10 cellular contexts compared by ENCODE assay signal in the genomic region with DNA sequence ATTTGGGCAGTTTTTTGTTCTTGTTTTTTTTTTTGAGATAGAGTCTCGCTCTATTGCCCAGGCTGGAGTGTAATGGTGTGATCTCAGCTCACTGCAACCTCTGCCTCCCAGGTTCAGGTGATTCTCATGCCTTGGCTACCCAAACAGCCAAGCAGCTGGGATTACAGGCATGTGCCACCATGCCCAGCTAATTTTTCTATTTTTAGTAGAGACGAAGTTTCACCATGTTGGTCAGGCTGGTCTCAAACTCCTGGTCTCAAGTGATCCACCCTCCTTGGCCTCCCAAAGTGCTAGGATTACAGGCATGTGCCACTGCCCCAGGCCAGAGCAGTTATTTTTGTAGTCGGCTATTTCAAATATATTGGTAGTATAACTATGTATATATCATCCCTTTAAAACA. TPM values are rescaled to one million over a fixed set of nuclear protein-coding genes. Genes with fewer than 3 reads are reported as not detected.
DNase-seq lines count a peak whose midpoint lies in the region; ATAC-seq and TF ChIP-seq lines count a peak whose summit lies in the region.
"Not testable (repeated sequence)": the region's sequence is repeated elsewhere in the genome, so short reads cannot be mapped to it uniquely, and the experiment has no call there.
"Had no signal": no experiment of that assay in that cellular context is flagged by ENCODE, and none has a peak within 500 bp of the region (broad histone marks: within the 10 kb centered on the region; RNA-seq: fewer than 3 reads in every experiment).

No MANE protein-coding gene starts in this region.

- H3K4me3 ChIP-seq in neutrophil (ENCODE audit: low read depth in 1 of 2, low read length in 1 of 2); gastrocnemius medialis: not testable (repeated sequence)

- peaks cover 16 to 23% of the 10 kb centered on the region in 2 experiments for H3K4me1 ChIP-seq in neutrophil (ENCODE audit: control insufficient read depth in 1 of 2, insufficient read depth in 1 of 2, low read depth in 1 of 2, low read length in 1 of 2)
- not testable (repeated sequence) for H3K4me1 ChIP-seq in gastrocnemius medialis

- not testable (repeated sequence) for H3K27me3 Mint-ChIP-seq in CD14-positive monocyte (ENCODE audit: low read depth in 3 of 3); activated T-cell treated with anti-CD3 and anti-CD28 coated beads, Interleukin-2, amount 50 U/mL, for 24 hours; dendritic cell treated with granulocyte-macrophage colony-stimulating factor and Interleukin-4, amounts not matched to agents 40 ng/mL and 50 ng/mL, for 4 days

- H3K36me3 ChIP-seq in neutrophil (peaks cover 29% of the 10 kb centered on the region), gastrocnemius medialis (peaks cover 0 to 75% of the 10 kb centered on the region in 2 donors)

- in situ Hi-C loops in gastrocnemius medialis (cut with MboI; ENCODE audit: low sequenced_read_pairs in 4 of 4), result not testable (repeated sequence)

- TF ChIP-seq CTCF in CD14-positive monocyte (IDR thresholded peaks at IDR 0.05); neutrophil (IDR thresholded peaks at IDR 0.05); gastrocnemius medialis (IDR thresholded peaks at IDR 0.05 in 4 of 5, conservative IDR thresholded peaks at IDR 0.05 in 1 of 5): not testable (repeated sequence)

- H3K27ac ChIP-seq in neutrophil (peak overlapping the region; percentile 81), gastrocnemius medialis (peak overlapping the region; percentile 67 to 81 (median 75))

- TF ChIP-seq POLR2A in gastrocnemius medialis (IDR thresholded peaks at IDR 0.05), result peak in 1 of 2 donors; percentile 14

- intact Hi-C loops in CD14-positive monocyte (cut with micrococcal nuclease); gastrocnemius medialis (cut with DNase I; ENCODE audit: low total_unique reads): not testable (repeated sequence)
- intact Hi-C loops in dendritic cell treated with granulocyte-macrophage colony-stimulating factor and Interleukin-4, amounts not matched to agents 40 ng/mL and 50 ng/mL, for 4 days (cut with micrococcal nuclease), result loop anchor here (5.0 kb wide), 1 partner anchor 238 kb away; no protein-coding TSS in a partner anchor

- DNase-seq in CD14-positive monocyte (ENCODE audit: low spot score); activated T-cell treated with anti-CD3 and anti-CD28 coated beads, Interleukin-2, amount 50 U/mL, for 24 hours; stimulated activated effector memory CD8-positive, alpha-beta T cell treated with anti-CD3 and anti-CD28 coated beads, Interleukin-12 subunit alpha, Interleukin-12 subunit beta, amount 100 ng/mL, for 72 hours (ENCODE audit: low spot score in 2 of 2): not testable (repeated sequence)
- DNase-seq in gastrocnemius medialis, result peak; percentile 45 to 71

- not testable (repeated sequence) for H3K4me1 Mint-ChIP-seq in CD14-positive monocyte; activated T-cell treated with anti-CD3 and anti-CD28 coated beads, Interleukin-2, amount 50 U/mL, for 24 hours (ENCODE audit: low read depth); stimulated activated effector memory CD8-positive, alpha-beta T cell treated with anti-CD3 and anti-CD28 coated beads, Interleukin-12 subunit alpha, Interleukin-12 subunit beta, amount 100 ng/mL, for 72 hours
- H3K4me1 Mint-ChIP-seq in dendritic cell treated with granulocyte-macrophage colony-stimulating factor and Interleukin-4, amounts not matched to agents 40 ng/mL and 50 ng/mL, for 4 days (ENCODE audit: low read depth), result peaks cover 22% of the 10 kb centered on the region

- not testable (repeated sequence) for H3K9me3 Mint-ChIP-seq in CD14-positive monocyte; activated T-cell treated with anti-CD3 and anti-CD28 coated beads, Interleukin-2, amount 50 U/mL, for 24 hours; dendritic cell treated with granulocyte-macrophage colony-stimulating factor and Interleukin-4, amounts not matched to agents 40 ng/mL and 50 ng/mL, for 4 days; stimulated activated effector memory CD8-positive, alpha-beta T cell treated with anti-CD3 and anti-CD28 coated beads, Interleukin-12 subunit alpha, Interleukin-12 subunit beta, amount 100 ng/mL, for 72 hours

- peak; percentile 76 to 86 for ATAC-seq in gastrocnemius medialis
- ATAC-seq in stimulated activated effector memory CD8-positive, alpha-beta T cell treated with anti-CD3 and anti-CD28 coated beads, Interleukin-12 subunit alpha, Interleukin-12 subunit beta, amount 100 ng/mL, for 72 hours, result not testable (repeated sequence)

- not testable (repeated sequence) for H3K4me3 Mint-ChIP-seq in CD14-positive monocyte; activated T-cell treated with anti-CD3 and anti-CD28 coated beads, Interleukin-2, amount 50 U/mL, for 24 hours; dendritic cell treated with granulocyte-macrophage colony-stimulating factor and Interleukin-4, amounts not matched to agents 40 ng/mL and 50 ng/mL, for 4 days; stimulated activated effector memory CD8-positive, alpha-beta T cell treated with anti-CD3 and anti-CD28 coated beads, Interleukin-12 subunit alpha, Interleukin-12 subunit beta, amount 100 ng/mL, for 72 hours

- H3K27me3 ChIP-seq in neutrophil, gastrocnemius medialis: not testable (repeated sequence)

- peaks cover 59 to 82% of the 10 kb centered on the region in 2 donors for H3K36me3 Mint-ChIP-seq in CD14-positive monocyte
- H3K36me3 Mint-ChIP-seq in activated T-cell treated with anti-CD3 and anti-CD28 coated beads, Interleukin-2, amount 50 U/mL, for 24 hours (ENCODE audit: low read depth), result peaks cover 54% of the 10 kb centered on the region
- peaks cover 73% of the 10 kb centered on the region for H3K36me3 Mint-ChIP-seq in dendritic cell treated with granulocyte-macrophage colony-stimulating factor and Interleukin-4, amounts not matched to agents 40 ng/mL and 50 ng/mL, for 4 days (ENCODE audit: low read depth)
- H3K36me3 Mint-ChIP-seq in stimulated activated effector memory CD8-positive, alpha-beta T cell treated with anti-CD3 and anti-CD28 coated beads, Interleukin-12 subunit alpha, Interleukin-12 subunit beta, amount 100 ng/mL, for 72 hours, result peaks cover 80% of the 10 kb centered on the region

- not testable (repeated sequence) for H3K9me3 ChIP-seq in neutrophil, gastrocnemius medialis

- peak overlapping the region in 5 of 7 donors; percentile 46 to 89 (median 82) for H3K27ac Mint-ChIP-seq in CD14-positive monocyte
- H3K27ac Mint-ChIP-seq in activated T-cell treated with anti-CD3 and anti-CD28 coated beads, Interleukin-2, amount 50 U/mL, for 24 hours, result peak overlapping the region; percentile 4
- H3K27ac Mint-ChIP-seq in dendritic cell treated with granulocyte-macrophage colony-stimulating factor and Interleukin-4, amounts not matched to agents 40 ng/mL and 50 ng/mL, for 4 days, result peak overlapping the region; percentile 63
- H3K27ac Mint-ChIP-seq in stimulated activated effector memory CD8-positive, alpha-beta T cell treated with anti-CD3 and anti-CD28 coated beads, Interleukin-12 subunit alpha, Interleukin-12 subunit beta, amount 100 ng/mL, for 72 hours, result peak overlapping the region; percentile 17

RNA-seq across cellular contexts. Expression of gene AP3S2, which starts 8.6 kb away (rescaled TPM):
- polyA plus RNA-seq in CD14-positive monocyte, result 10 to 100 TPM; 32.4 to 41.2 TPM
- 10 to 100 TPM; 48.4 to 82.6 (median 71.3) TPM for total RNA-seq in gastrocnemius medialis

RNA-seq across cellular contexts. Expression of gene ARPIN, which starts 27.6 kb away (rescaled TPM):
- 10 to 100 TPM in 1 of 2 donors, 1 to 10 TPM in 1; 9.7 to 14.0 TPM for polyA plus RNA-seq in CD14-positive monocyte
- 10 to 100 TPM in 1 of 4 donors, 1 to 10 TPM in 3; 4.8 to 10.9 (median 6.0) TPM for total RNA-seq in gastrocnemius medialis
- total RNA-seq: CD4-positive, CD25-positive, alpha-beta regulatory T cell; GM12878 had no signal
- polyA plus RNA-seq: CD4-positive, alpha-beta memory T cell; CD4-positive, CD25-positive, alpha-beta regulatory T cell; CD8-positive, alpha-beta memory T cell had no signal

Comparison
In these comparisons a context has a peak if more than half of its experiments do, and no peak if none do; other contexts are left out.
1. H3K27ac Mint-ChIP-seq: peak in every context shown above with its lines; median percentile 82 in CD14-positive monocyte; 63 in dendritic cell treated with granulocyte-macrophage colony-stimulating factor and Interleukin-4, amounts not matched to agents 40 ng/mL and 50 ng/mL, for 4 days; 17 in stimulated activated effector memory CD8-positive, alpha-beta T cell treated with anti-CD3 and anti-CD28 coated beads, Interleukin-12 subunit alpha, Interleukin-12 subunit beta, amount 100 ng/mL, for 72 hours; 4 in activated T-cell treated with anti-CD3 and anti-CD28 coated beads, Interleukin-2, amount 50 U/mL, for 24 hours.